8 cellular contexts compared by ENCODE assay signal in the genomic region with DNA sequence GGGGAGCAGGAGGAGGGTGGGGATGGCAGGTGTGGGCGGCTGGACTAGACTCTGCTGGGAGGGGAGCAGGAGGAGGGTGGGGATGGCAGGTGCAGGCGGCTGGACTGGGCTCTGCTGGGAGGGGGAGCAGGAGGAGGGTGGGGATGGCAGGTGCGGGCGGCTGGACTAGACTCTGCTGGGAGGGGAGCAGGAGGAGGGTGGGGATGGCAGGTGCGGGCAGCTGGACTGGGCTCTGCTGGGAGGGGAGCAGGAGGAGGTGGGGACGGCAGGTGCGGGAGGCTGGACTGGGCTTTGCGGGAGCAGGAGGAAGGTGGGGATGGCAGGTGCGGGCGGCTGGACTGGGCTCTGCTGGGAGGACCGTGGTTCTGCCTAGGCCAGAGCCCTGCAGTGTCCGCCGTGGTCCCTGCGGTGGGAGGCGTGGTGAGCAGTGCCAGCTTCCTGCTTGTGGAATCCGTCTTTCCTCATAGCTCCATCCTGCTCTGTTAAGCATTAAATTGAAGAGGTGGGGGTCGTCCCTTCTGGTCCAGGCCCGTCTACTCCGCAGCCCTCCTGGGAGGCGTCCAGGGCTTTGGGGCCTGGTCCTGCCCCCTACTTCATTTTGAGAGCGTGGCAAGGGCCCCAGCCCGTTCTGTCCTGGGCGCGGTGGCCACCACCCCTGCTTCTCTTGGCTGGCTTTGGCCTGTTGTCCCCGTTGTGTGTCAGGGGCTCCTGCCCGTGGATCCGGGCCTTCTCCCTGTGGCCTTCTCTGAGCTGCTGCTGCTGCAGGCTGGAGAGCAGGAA. TPM values are rescaled to one million over a fixed set of nuclear protein-coding genes. Genes with fewer than 3 reads are reported as not detected.
DNase-seq lines count a peak whose midpoint lies in the region; ATAC-seq and TF ChIP-seq lines count a peak whose summit lies in the region.

No MANE protein-coding gene starts in this region.

- peak overlapping the region; percentile 71 for H3K27ac ChIP-seq in colonic mucosa
- no peak overlapping the region for H3K27ac ChIP-seq in esophagus muscularis mucosa (replicated peaks in 1 of 4)

- H3K4me3 ChIP-seq in colonic mucosa: no peak overlapping the region
- H3K4me3 ChIP-seq in esophagus muscularis mucosa: no peak overlapping the region

- peaks cover 6 to 9% of the 10 kb centered on the region in 2 donors for H3K9me3 Mint-ChIP-seq in activated T-cell treated with anti-CD3 and anti-CD28 coated beads, Interleukin-2, amount 50 U/mL, for 72 hours
- H3K9me3 Mint-ChIP-seq in stimulated activated memory B cell treated with anti-CD40 and anti-IgM and Interleukin-4, amounts not matched to agents 10 μg/mL and 1 μg/mL and 100 μg/mL, for 72 hours: peaks cover 6% of the 10 kb centered on the region

- peaks cover 11 to 13% of the 10 kb centered on the region in 2 donors for H3K36me3 Mint-ChIP-seq in activated T-cell treated with anti-CD3 and anti-CD28 coated beads, Interleukin-2, amount 50 U/mL, for 72 hours (ENCODE audit: insufficient read depth in 2 of 2)
- peaks cover 30% of the 10 kb centered on the region for H3K36me3 Mint-ChIP-seq in stimulated activated memory B cell treated with anti-CD40 and anti-IgM and Interleukin-4, amounts not matched to agents 10 μg/mL and 1 μg/mL and 100 μg/mL, for 72 hours

- no peaks in the 10 kb centered on the region for H3K27me3 Mint-ChIP-seq in activated T-cell treated with anti-CD3 and anti-CD28 coated beads, Interleukin-2, amount 50 U/mL, for 72 hours (ENCODE audit: low read depth)
- no peaks in the 10 kb centered on the region for H3K27me3 Mint-ChIP-seq in stimulated activated memory B cell treated with anti-CD40 and anti-IgM and Interleukin-4, amounts not matched to agents 10 μg/mL and 1 μg/mL and 100 μg/mL, for 72 hours

- peak overlapping the region; percentile 48 for H3K27ac Mint-ChIP-seq in activated T-cell treated with anti-CD3 and anti-CD28 coated beads, Interleukin-2, amount 50 U/mL, for 72 hours
- peak overlapping the region; percentile 89 for H3K27ac Mint-ChIP-seq in stimulated activated memory B cell treated with anti-CD40 and anti-IgM and Interleukin-4, amounts not matched to agents 10 μg/mL and 1 μg/mL and 100 μg/mL, for 72 hours

- H3K27me3 ChIP-seq in colonic mucosa (no peaks in the 10 kb centered on the region), esophagus muscularis mucosa (no peaks in the 10 kb centered on the region)

- H3K4me1 ChIP-seq in colonic mucosa (peaks cover 24% of the 10 kb centered on the region), esophagus muscularis mucosa (peaks cover 42 to 71% (median 62%) of the 10 kb centered on the region in 4 donors)

- H3K36me3 ChIP-seq in colonic mucosa (no peaks in the 10 kb centered on the region), esophagus muscularis mucosa (peaks cover 0 to 20% (median 11%) of the 10 kb centered on the region in 4 donors)

- intact Hi-C loops in colonic mucosa (cut with DNase I): loop anchor here (5.0 kb wide), 1 partner anchor 59 kb away; no protein-coding TSS in a partner anchor
- intact Hi-C loops in esophagus muscularis mucosa (cut with DNase I): no loop called here

- no peak for TF ChIP-seq EP300 in esophagus muscularis mucosa (IDR thresholded peaks at IDR 0.05)

- peak overlapping the region; percentile 58 to 84 for H3K9ac ChIP-seq in colonic mucosa (ENCODE audit: low read depth in 2 of 2, low read length in 2 of 2)

- H3K9me3 ChIP-seq in colonic mucosa: no peaks in the 10 kb centered on the region
- no peaks in the 10 kb centered on the region for H3K9me3 ChIP-seq in esophagus muscularis mucosa

- TF ChIP-seq CTCF in colonic mucosa (IDR thresholded peaks at IDR 0.05): no peak
- TF ChIP-seq CTCF in esophagus muscularis mucosa (IDR thresholded peaks at IDR 0.05): no peak

- ATAC-seq in activated T-cell treated with anti-CD3 and anti-CD28 coated beads, Interleukin-2, amount 50 U/mL, for 72 hours (replicated peaks in 1 of 2): no peak
- no peak for ATAC-seq in stimulated activated memory B cell treated with anti-CD40 and anti-IgM and Interleukin-4, amounts not matched to agents 10 μg/mL and 1 μg/mL and 100 μg/mL, for 72 hours
- no peak for ATAC-seq in HG02588 (IDR thresholded peaks at IDR 0.05; ENCODE audit: unreplicated experiment)

- DNase-seq in activated T-cell treated with anti-CD3 and anti-CD28 coated beads, Interleukin-2, amount 50 U/mL, for 72 hours: no peak
- DNase-seq in activated T-cell treated with anti-CD3 and anti-CD28 coated beads, Interleukin-2, amount 50 U/mL, for 48 hours: no peak
- DNase-seq in NCI-H526 (lab: John Stamatoyannopoulos, UW) (peak; percentile 54 to 81), colonic mucosa (peak; percentile 87), HCEC 1CT (no peak), esophagus muscularis mucosa (ENCODE audit: extremely low spot score) (no peak)

- peak overlapping the region in 1 of 2 donors; percentile 52 for H3K4me3 Mint-ChIP-seq in activated T-cell treated with anti-CD3 and anti-CD28 coated beads, Interleukin-2, amount 50 U/mL, for 72 hours
- H3K4me3 Mint-ChIP-seq in stimulated activated memory B cell treated with anti-CD40 and anti-IgM and Interleukin-4, amounts not matched to agents 10 μg/mL and 1 μg/mL and 100 μg/mL, for 72 hours: peak overlapping the region; percentile 73

- no peak for TF ChIP-seq POLR2A in esophagus muscularis mucosa (IDR thresholded peaks at IDR 0.05; ENCODE audit: low read depth)

- peaks cover 53% of the 10 kb centered on the region for H3K4me1 Mint-ChIP-seq in activated T-cell treated with anti-CD3 and anti-CD28 coated beads, Interleukin-2, amount 50 U/mL, for 72 hours (ENCODE audit: low read depth)
- H3K4me1 Mint-ChIP-seq in stimulated activated memory B cell treated with anti-CD40 and anti-IgM and Interleukin-4, amounts not matched to agents 10 μg/mL and 1 μg/mL and 100 μg/mL, for 72 hours: peaks cover 75% of the 10 kb centered on the region

- 88% methylated on average over 12 of the region's 27 CpGs for WGBS in esophagus muscularis mucosa

RNA-seq across cellular contexts. Expression of a gene that starts 4.7 kb away (rescaled TPM):
- total RNA-seq in activated T-cell treated with anti-CD3 and anti-CD28 coated beads, Interleukin-2, amount 50 U/mL, for 72 hours: 10 to 100 TPM; 52.0 to 55.3 TPM
- 100 to 1,000 TPM; 108 to 206 TPM for total RNA-seq in colonic mucosa
- 10 to 100 TPM; 25.0 to 42.4 (median 29.9) TPM for total RNA-seq in esophagus muscularis mucosa

RNA-seq across cellular contexts. Expression of a gene that starts 4.8 kb away (rescaled TPM):
- 10 to 100 TPM; 74.7 to 84.5 TPM for total RNA-seq in activated T-cell treated with anti-CD3 and anti-CD28 coated beads, Interleukin-2, amount 50 U/mL, for 72 hours
- total RNA-seq in colonic mucosa (100 to 1,000 TPM in 1 of 2 donors, 10 to 100 TPM in 1; 99.0 to 185 TPM), esophagus muscularis mucosa (100 to 1,000 TPM in 3 of 4 donors, 10 to 100 TPM in 1; 76.4 to 113 (median 106) TPM)

RNA-seq across cellular contexts. Expression of a gene that starts 25.3 kb away (rescaled TPM):
- total RNA-seq in activated T-cell treated with anti-CD3 and anti-CD28 coated beads, Interleukin-2, amount 50 U/mL, for 72 hours: not detected
- under 1 TPM in 1 of 2 donors, not detected in 1; 0.58 TPM for total RNA-seq in colonic mucosa
- total RNA-seq in esophagus muscularis mucosa: not detected

RNA-seq across cellular contexts. Expression of a gene that starts 26.8 kb away (rescaled TPM):
- total RNA-seq in activated T-cell treated with anti-CD3 and anti-CD28 coated beads, Interleukin-2, amount 50 U/mL, for 72 hours: under 1 TPM in 1 of 2 donors, not detected in 1; 0.19 TPM
- total RNA-seq in colonic mucosa (under 1 TPM in 1 of 2 donors, not detected in 1; 0.25 TPM), esophagus muscularis mucosa (under 1 TPM in 1 of 4 donors, not detected in 3; 0.17 TPM)

RNA-seq across cellular contexts. Expression of a gene that starts 51.2 kb away (rescaled TPM):
- total RNA-seq in activated T-cell treated with anti-CD3 and anti-CD28 coated beads, Interleukin-2, amount 50 U/mL, for 72 hours: under 1 TPM in 1 of 2 donors, not detected in 1; 0.09 TPM
- total RNA-seq in colonic mucosa (under 1 TPM; 0.29 to 0.72 TPM), esophagus muscularis mucosa (1 to 10 TPM in 3 of 4 donors, under 1 TPM in 1; 0.78 to 2.3 (median 1.3) TPM)

Comparison
In these comparisons a context has a peak if more than half of its experiments do, and no peak if none do; other contexts are left out.
1. DNase-seq: peak in NCI-H526 (2 of 2) and colonic mucosa (single experiment); none in activated T-cell treated with anti-CD3 and anti-CD28 coated beads, Interleukin-2, amount 50 U/mL, for 72 hours (0 of 2), activated T-cell treated with anti-CD3 and anti-CD28 coated beads, Interleukin-2, amount 50 U/mL, for 48 hours (0 of 2), HCEC 1CT (single experiment) and esophagus muscularis mucosa (single experiment).